In the genomic region with DNA sequence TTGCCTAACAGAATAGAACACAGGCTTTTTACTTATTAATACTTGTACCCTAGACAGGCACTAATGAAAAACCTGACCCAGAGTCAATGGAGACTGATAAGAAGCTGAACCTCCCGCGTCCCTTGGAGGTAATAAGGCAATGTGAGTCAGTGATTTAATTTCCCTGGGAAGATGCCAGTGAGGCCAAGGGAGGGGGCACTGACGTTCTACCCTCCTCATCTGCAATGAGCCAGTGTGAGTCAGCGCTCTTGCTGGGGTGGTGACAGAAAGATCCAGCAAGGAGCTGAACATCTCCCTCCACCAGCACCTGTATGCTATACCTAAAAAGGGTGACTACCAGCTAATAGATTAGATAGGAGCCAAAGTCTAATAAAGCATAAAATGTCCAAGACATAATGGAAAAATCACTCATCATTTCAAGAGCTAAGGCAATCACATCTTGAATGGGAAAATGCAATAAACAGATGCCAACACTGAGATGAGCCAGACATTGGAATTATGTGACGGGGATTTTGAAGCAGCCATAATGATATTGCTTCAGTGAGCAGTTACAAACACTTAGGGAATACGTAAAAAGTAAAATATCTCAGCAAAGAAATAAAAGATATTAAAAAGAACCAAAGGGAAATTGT, we compare ENCODE assay signal across 10 cellular contexts.
A peak's percentile ranks its signal among the peaks of the same experiment; 100 is the strongest.
DNase-seq lines count a peak whose midpoint lies in the region; ATAC-seq and TF ChIP-seq lines count a peak whose summit lies in the region.
"Had no signal": no experiment of that assay in that cellular context is flagged by ENCODE, and none has a peak within 500 bp of the region (broad histone marks: within the 10 kb centered on the region; RNA-seq: fewer than 3 reads in every experiment).

No MANE protein-coding gene starts in this region.

- TF ChIP-seq POLR2A in gastrocnemius medialis (IDR thresholded peaks at IDR 0.05), result no peak

- no peaks in the 10 kb centered on the region for H3K27me3 ChIP-seq in adipocyte (replicated peaks; ENCODE audit: control insufficient read depth, insufficient read depth, low read length)
- no peaks in the 10 kb centered on the region for H3K27me3 ChIP-seq in gastrocnemius medialis
- H3K27me3 ChIP-seq in H7 (ENCODE audit: control insufficient read depth, insufficient read depth, low read length), result no peaks in the 10 kb centered on the region
- H3K27me3 ChIP-seq: vagina had no signal

- H3K4me3 ChIP-seq in adipocyte (ENCODE audit: low read length) (no peak overlapping the region), gastrocnemius medialis (no peak overlapping the region), H7 (ENCODE audit: insufficient read depth, low read depth, low read length) (no peak overlapping the region)
- H3K4me3 ChIP-seq: vagina had no signal

- no peaks in the 10 kb centered on the region for H3K36me3 ChIP-seq in adipocyte (ENCODE audit: control insufficient read depth, insufficient read depth, low read length, severe bottlenecking)
- no peaks in the 10 kb centered on the region for H3K36me3 ChIP-seq in gastrocnemius medialis
- no peaks in the 10 kb centered on the region for H3K36me3 ChIP-seq in H7 (replicated peaks; ENCODE audit: control insufficient read depth, insufficient read depth, low read length)
- H3K36me3 ChIP-seq: vagina had no signal

- ATAC-seq in Right ventricle myocardium superior (ENCODE audit: poor library complexity) (peak; percentile 53), gastrocnemius medialis (peak; percentile 51 to 73)

- H3K9me3 ChIP-seq in adipocyte (ENCODE audit: control insufficient read depth, low read length) (no peaks in the 10 kb centered on the region), gastrocnemius medialis (no peaks in the 10 kb centered on the region)
- H3K9me3 ChIP-seq: vagina had no signal

- DNase-seq in GOT3 (lab: John Stamatoyannopoulos, UW) (peak; percentile 30), adipocyte (ENCODE audit: low read depth) (peak; percentile 80), Right ventricle myocardium superior (no peak), gastrocnemius medialis (peak in 1 of 2 donors; percentile 44), T-helper 1 cell (no peak), H7 (no peak), NCI-H146 (lab: John Stamatoyannopoulos, UW) (no peak)
- no peak for DNase-seq in stimulated activated CD4-positive, alpha-beta T cell treated with anti-CD3 and anti-CD28 coated beads, Interleukin-2, amount 100 ng/mL, for 48 hours
- DNase-seq: activated CD4-positive, CD25-positive, alpha-beta regulatory T cell treated with anti-CD3 and anti-CD28 coated beads, Interleukin-2, amount 50 U/mL, for 72 hours had no signal

- H3K4me1 ChIP-seq in adipocyte (ENCODE audit: control insufficient read depth, insufficient read depth, low read length) (peaks cover 13% of the 10 kb centered on the region), gastrocnemius medialis (no peaks in the 10 kb centered on the region)

- no peak overlapping the region for H3K9ac ChIP-seq in adipocyte (ENCODE audit: low read length)

- no peak for TF ChIP-seq CTCF in gastrocnemius medialis (IDR thresholded peaks at IDR 0.05 in 4 of 5, conservative IDR thresholded peaks at IDR 0.05 in 1 of 5)

- H3K27ac ChIP-seq in gastrocnemius medialis, result no peak overlapping the region
- H3K27ac ChIP-seq: vagina had no signal

- in situ Hi-C loops in gastrocnemius medialis (cut with MboI; ENCODE audit: low sequenced_read_pairs in 4 of 4), result no loop called here

- intact Hi-C loops in Right ventricle myocardium superior (cut with DNase I), result no loop called here
- intact Hi-C loops in gastrocnemius medialis (cut with DNase I; ENCODE audit: low total_unique reads), result no loop called here

Comparison
In these comparisons a context has a peak if more than half of its experiments do, and no peak if none do; other contexts are left out.
1. DNase-seq: peak in GOT3 (single experiment) and adipocyte (single experiment); none in Right ventricle myocardium superior (single experiment), T-helper 1 cell (0 of 5), H7 (single experiment), NCI-H146 (single experiment) and stimulated activated CD4-positive, alpha-beta T cell treated with anti-CD3 and anti-CD28 coated beads, Interleukin-2, amount 100 ng/mL, for 48 hours (0 of 2).